Comparison of ENCODE assay signal across 18 cellular contexts in the genomic region with DNA sequence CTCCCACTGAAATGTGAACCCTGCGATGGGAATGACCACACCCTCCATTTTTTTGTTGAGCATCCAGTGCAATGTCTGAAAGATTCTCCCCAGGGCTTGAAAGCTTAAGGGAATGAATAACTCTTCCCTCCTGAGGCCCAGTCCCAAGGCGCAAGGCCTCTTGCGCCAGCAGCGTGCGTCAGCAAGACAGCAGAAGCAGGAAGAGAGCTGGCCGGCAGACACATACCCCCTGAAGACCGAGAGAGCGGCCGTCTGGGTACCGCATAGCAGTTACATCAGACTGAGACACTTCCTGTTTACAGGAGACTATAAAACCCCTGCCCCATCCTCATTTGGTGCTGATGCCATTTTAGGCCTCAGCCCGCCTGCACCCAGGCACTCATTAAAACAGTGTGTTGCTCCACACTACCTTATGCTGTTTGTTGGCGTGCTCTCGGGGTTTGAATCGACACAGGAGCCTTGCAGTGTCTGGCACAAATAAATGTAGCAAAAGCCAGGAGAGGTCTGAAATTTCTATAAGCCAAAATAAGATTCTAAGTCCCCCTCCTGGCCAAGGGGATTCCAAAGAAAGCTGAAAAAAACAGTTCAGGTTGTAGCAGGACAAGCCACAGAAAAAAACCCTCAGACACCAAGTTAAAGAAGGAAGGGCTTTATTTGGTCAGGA.
DNase-seq lines count a peak whose midpoint lies in the region; ATAC-seq and TF ChIP-seq lines count a peak whose summit lies in the region.
"Had no signal": no experiment of that assay in that cellular context is flagged by ENCODE, and none has a peak within 500 bp of the region (broad histone marks: within the 10 kb centered on the region; RNA-seq: fewer than 3 reads in every experiment).

No MANE protein-coding gene starts in this region.

- 0 out of 4 replicates have a peak overlapping the region, but pooled peaks of 1 of the 2 experiments have one; percentile 19 for H4K8ac ChIP-seq in IMR-90 (ENCODE audit: low read depth in 2 of 2, low read length in 2 of 2)
- H4K8ac ChIP-seq in mesenchymal stem cell (ENCODE audit: low read length), result peak overlapping the region; percentile 76

- H3K27me3 ChIP-seq in IMR-90 (ENCODE audit: control insufficient read depth, insufficient read depth, low read length), result no peaks in the 10 kb centered on the region
- H3K27me3 ChIP-seq in mesenchymal stem cell (ENCODE audit: control insufficient read depth in 1 of 2, insufficient read depth in 1 of 2, low read length in 2 of 2), result no peaks in the 10 kb centered on the region
- H3K27me3 ChIP-seq: dorsolateral prefrontal cortex had no signal

- intact Hi-C loops in IMR-90 (cut with micrococcal nuclease), result no loop called here

- H3K36me3 ChIP-seq in IMR-90 (ENCODE audit: control insufficient read depth, insufficient read depth, low read length) (no peaks in the 10 kb centered on the region), mesenchymal stem cell (ENCODE audit: control insufficient read depth in 1 of 2, insufficient read depth in 2 of 2, low read depth in 1 of 2, low read length in 2 of 2) (no peaks in the 10 kb centered on the region)

- POLR2A ChIA-PET in IMR-90 (lab: Charles Lee; ENCODE audit: unreplicated experiment), result no interaction called here

- ATAC-seq in IMR-90 (ENCODE audit: low read depth), result no peak

- H2AK9ac ChIP-seq in IMR-90 (replicated peaks; ENCODE audit: low read depth, low read length, poor library complexity), result no peak overlapping the region

- no peak for TF ChIP-seq POLR2A in IMR-90 (IDR thresholded peaks at IDR 0.05; ENCODE audit: low read depth, low read length)

- H3K23ac ChIP-seq in IMR-90 (ENCODE audit: low read depth, low read length) (no peak overlapping the region), mesenchymal stem cell (ENCODE audit: low read length in 2 of 2) (no peak overlapping the region)

- no peak overlapping the region for H4K5ac ChIP-seq in IMR-90 (ENCODE audit: low read depth, low read length)

- H2BK20ac ChIP-seq in IMR-90 (ENCODE audit: low read depth, low read length), result 0 out of 2 replicates have a peak overlapping the region, but pooled peaks have one; percentile 56

- H3K14ac ChIP-seq in IMR-90 (replicated peaks; ENCODE audit: low read depth, low read length), result peak overlapping the region; percentile 48; the same call in 1 of the 2 replicates
- H3K14ac ChIP-seq in mesenchymal stem cell (ENCODE audit: low read length in 2 of 2), result no peak overlapping the region

- peak overlapping the region; percentile 9; the same call in 1 of the 2 replicates for H3K4me3 ChIP-seq in AG10803 (ENCODE audit: low read length)
- no peak overlapping the region for H3K4me3 ChIP-seq in IMR-90 (ENCODE audit: insufficient read depth, low read depth, low read length)
- H3K4me3 ChIP-seq in mesenchymal stem cell (ENCODE audit: insufficient read depth in 1 of 2, low read depth in 1 of 2, low read length in 2 of 2), result no peak overlapping the region
- H3K4me3 ChIP-seq: dorsolateral prefrontal cortex, mucosa of descending colon had no signal

- H3K9ac ChIP-seq in IMR-90 (ENCODE audit: low read depth, low read length) (no peak overlapping the region), mesenchymal stem cell (ENCODE audit: low read length) (no peak overlapping the region)

- in situ Hi-C loops in IMR-90 (cut with MboI; ENCODE audit: low sequenced_read_pairs), result no loop called here

- CTCF ChIA-PET in IMR-90 (lab: Yijun Ruan, JAX), result no interaction called here

- H2BK5ac ChIP-seq in IMR-90 (ENCODE audit: low read depth, low read length, poor library complexity, severe bottlenecking) (no peak overlapping the region), mesenchymal stem cell (ENCODE audit: low read depth, low read length, poor library complexity, severe bottlenecking) (no peak overlapping the region)

- no peak for TF ChIP-seq RAD21 in IMR-90 (IDR thresholded peaks at IDR 0.05; ENCODE audit: low read length)

- H3K56ac ChIP-seq in IMR-90 (ENCODE audit: extremely low read depth, insufficient read depth, low read length), result no peak overlapping the region

- DNase-seq in AG10803 (ENCODE audit: low read depth), result peak; percentile 100
- peak; percentile 48 for DNase-seq in IMR-90
- DNase-seq in amniotic epithelial cell (ENCODE audit: low read depth), result peak; percentile 97
- DNase-seq in mesenchymal stem cell, result peak; percentile 86
- DNase-seq in NCI-H226, result no peak
- no peak for DNase-seq in mucosa of gallbladder (ENCODE audit: low spot score)
- no peak for DNase-seq in stimulated activated CD4-positive, alpha-beta T cell treated with anti-CD3 and anti-CD28 coated beads, Interleukin-4, amount 100 ng/mL, for 1 hour
- no peak for DNase-seq in GOT3 (lab: John Stamatoyannopoulos, UW)
- DNase-seq: activated CD4-positive, CD25-positive, alpha-beta regulatory T cell treated with anti-CD3 and anti-CD28 coated beads, Interleukin-2, amount 50 U/mL, for 72 hours; activated gamma-delta T cell; CD4-positive, alpha-beta memory T cell; NCI-H1694; NCI-H524 treated with DMSO at 0.1 percent for 48 hours; RPMI8226; stimulated activated CD4-positive, alpha-beta T cell treated with anti-CD3 and anti-CD28 coated beads, Interleukin-12 subunit alpha, Interleukin-12 subunit beta, amount 100 ng/mL, for 4 hours; stimulated activated naive CD4-positive, alpha-beta T cell treated with Interleukin-2 at 50 U/mL for 16 hours had no signal

- dilution Hi-C loops in IMR-90 (cut with HindIII; ENCODE audit: low sequenced_read_pairs, unreplicated experiment), result no loop called here

- H3K27ac ChIP-seq in IMR-90 (ENCODE audit: insufficient read depth, low read length) (no peak overlapping the region), mesenchymal stem cell (ENCODE audit: low read length, poor library complexity, severe bottlenecking) (no peak overlapping the region)

- no peak overlapping the region for H3K4me2 ChIP-seq in IMR-90 (ENCODE audit: low read depth, low read length)
- no peak overlapping the region for H3K4me2 ChIP-seq in mesenchymal stem cell (ENCODE audit: low read length, poor library complexity, severe bottlenecking)

- H3K79me1 ChIP-seq in IMR-90 (ENCODE audit: low read depth in 1 of 2, low read length in 2 of 2), result no peaks in the 10 kb centered on the region
- no peaks in the 10 kb centered on the region for H3K79me1 ChIP-seq in mesenchymal stem cell (replicated peaks; ENCODE audit: low read length, poor library complexity, severe bottlenecking)

- BruUV-seq in IMR-90 (replicated peaks; lab: Mats Ljungman, UMichigan), result no TSS peak

- H2BK15ac ChIP-seq in IMR-90 (ENCODE audit: low read depth, low read length) (no peak overlapping the region), mesenchymal stem cell (ENCODE audit: low read depth, poor library complexity, severe bottlenecking) (no peak overlapping the region)

- H4K20me1 ChIP-seq in IMR-90 (ENCODE audit: insufficient read depth, low read length), result no peaks in the 10 kb centered on the region

- TF ChIP-seq CTCF in AG10803 (conservative IDR thresholded peaks at IDR 0.05; ENCODE audit: low read length), result no peak
- no peak for TF ChIP-seq CTCF in IMR-90 (conservative IDR thresholded peaks at IDR 0.05; ENCODE audit: low read depth, low read length)

- peak overlapping the region in 1 of 2 experiments; percentile 28 for H2BK12ac ChIP-seq in mesenchymal stem cell (ENCODE audit: low read length in 2 of 2)

- H4K91ac ChIP-seq in IMR-90 (ENCODE audit: insufficient read depth, low read depth, low read length), result no peak overlapping the region
- H4K91ac ChIP-seq in mesenchymal stem cell (ENCODE audit: low read length), result peak overlapping the region; percentile 14

- H2BK120ac ChIP-seq in IMR-90 (ENCODE audit: low read depth, low read length), result no peak overlapping the region
- H2BK120ac ChIP-seq in mesenchymal stem cell (ENCODE audit: low read depth, low read length), result no peak overlapping the region

- H3K4me1 ChIP-seq in IMR-90 (ENCODE audit: control insufficient read depth, insufficient read depth, low read length), result peaks cover 2% of the 10 kb centered on the region
- peaks cover 5% of the 10 kb centered on the region for H3K4me1 ChIP-seq in mesenchymal stem cell (ENCODE audit: control insufficient read depth, insufficient read depth, low read depth, low read length)

- H2AK5ac ChIP-seq in IMR-90 (ENCODE audit: low read depth, low read length) (no peak overlapping the region), mesenchymal stem cell (ENCODE audit: low read length, severe bottlenecking) (no peak overlapping the region)

- 100% methylated on average over 2 of the region's 14 CpGs; no CpG with 5 or more reads in 1 of the 2 experiments for WGBS in IMR-90 (ENCODE audit: extremely low coverage in 2 of 2, insufficient read length in 1 of 2), 2 experiments
- WGBS in mesenchymal stem cell, result 63% methylated on average over 14 of the region's 14 CpGs

- H3K9me3 ChIP-seq in IMR-90 (ENCODE audit: control insufficient read depth, insufficient read depth, low read length) (no peaks in the 10 kb centered on the region), mesenchymal stem cell (ENCODE audit: control insufficient read depth, low read length) (peaks cover 7% of the 10 kb centered on the region)

- H2AFZ ChIP-seq in IMR-90 (replicated peaks; ENCODE audit: low read length, poor library complexity), result no peak overlapping the region
- H2AFZ ChIP-seq in mesenchymal stem cell (ENCODE audit: low read depth, low read length), result no peak overlapping the region

- no peaks in the 10 kb centered on the region; the same call in 1 of the 2 replicates for H3K9me1 ChIP-seq in IMR-90 (ENCODE audit: insufficient read depth, low read length)

- H3K18ac ChIP-seq in IMR-90 (ENCODE audit: low read depth, low read length) (no peak overlapping the region), mesenchymal stem cell (ENCODE audit: low read depth in 1 of 2, low read length in 2 of 2) (peak overlapping the region in 1 of 2 experiments; percentile 45)

- H3K4ac ChIP-seq in IMR-90 (ENCODE audit: low read depth, low read length), result peak overlapping the region; percentile 64
- no peak overlapping the region for H3K4ac ChIP-seq in mesenchymal stem cell (ENCODE audit: low read depth in 1 of 2, low read length in 2 of 2)

TF ChIP-seq in IMR-90, 13 proteins besides CTCF, POLR2A, EP300 and RAD21 (continues in another document):
- TF ChIP-seq MAFK (IDR thresholded peaks at IDR 0.05; ENCODE audit: low read depth, low read length) (no peak), CHD1 (IDR thresholded peaks at IDR 0.05; ENCODE audit: low read depth, low read length) (no peak), BHLHE40 (IDR thresholded peaks at IDR 0.05; ENCODE audit: low read depth, low read length) (no peak), SMC3 (IDR thresholded peaks at IDR 0.05; ENCODE audit: low read depth, low read length) (no peak), MAZ (IDR thresholded peaks at IDR 0.05; ENCODE audit: borderline replicate concordance, low read depth, low read length) (no peak), RFX5 (IDR thresholded peaks at IDR 0.05; ENCODE audit: low read depth, low read length) (no peak), MXI1 (IDR thresholded peaks at IDR 0.05; ENCODE audit: borderline replicate concordance, low read depth, low read length) (no peak), FOS (IDR thresholded peaks at IDR 0.05; ENCODE audit: low read depth, low read length) (no peak), CEBPB (IDR thresholded peaks at IDR 0.05; ENCODE audit: low read depth, low read length) (no peak), RCOR1 (IDR thresholded peaks at IDR 0.05; ENCODE audit: insufficient replicate concordance, low read length) (no peak)

Comparison
In these comparisons a context has a peak if more than half of its experiments do, and no peak if none do; other contexts are left out.
1. DNase-seq: peak in AG10803 (single experiment), IMR-90 (single experiment), amniotic epithelial cell (single experiment) and mesenchymal stem cell (single experiment); none in NCI-H226 (single experiment), mucosa of gallbladder (single experiment), stimulated activated CD4-positive, alpha-beta T cell treated with anti-CD3 and anti-CD28 coated beads, Interleukin-4, amount 100 ng/mL, for 1 hour (single experiment) and GOT3 (single experiment).